ENCODE assay signal across 8 cellular contexts in the genomic region with DNA sequence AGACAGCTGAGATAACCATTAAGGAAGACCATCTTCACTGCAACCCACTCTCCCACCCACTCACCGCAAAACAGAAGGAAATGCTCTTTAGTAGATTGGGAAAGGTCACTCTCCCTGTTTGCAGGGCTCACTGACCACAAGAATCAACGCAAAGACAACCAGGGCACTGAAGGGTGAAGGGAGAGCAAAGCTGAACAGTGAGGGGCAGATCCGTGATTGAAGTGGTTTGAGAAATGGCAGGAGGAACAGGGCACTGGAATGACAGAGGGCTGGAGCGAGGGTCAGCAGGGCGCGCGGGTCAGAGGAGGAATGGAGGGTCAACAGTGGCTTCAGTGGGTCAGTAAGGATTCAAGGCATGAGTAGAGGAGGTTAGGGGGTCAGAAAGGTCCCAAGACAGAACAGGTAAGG. TPM values are rescaled to one million over a fixed set of nuclear protein-coding genes. Genes with fewer than 3 reads are reported as not detected.
DNase-seq lines count a peak whose midpoint lies in the region; ATAC-seq and TF ChIP-seq lines count a peak whose summit lies in the region.

No MANE protein-coding gene starts in this region.

- no peaks in the 10 kb centered on the region for H3K9me3 Mint-ChIP-seq in activated naive CD4-positive, alpha-beta T cell treated with anti-CD3 and anti-CD28 coated beads for 36 hours
- H3K9me3 Mint-ChIP-seq in naive B cell = no peaks in the 10 kb centered on the region

- no peak for ATAC-seq in naive B cell (ENCODE audit: low read depth in 2 of 2)

- H3K36me3 ChIP-seq in duodenal mucosa (ENCODE audit: control insufficient read depth in 1 of 2, insufficient read depth in 2 of 2, low read length in 2 of 2) = no peaks in the 10 kb centered on the region

- H3K4me3 Mint-ChIP-seq in activated naive CD4-positive, alpha-beta T cell treated with anti-CD3 and anti-CD28 coated beads for 36 hours = peak overlapping the region; percentile 99
- H3K4me3 Mint-ChIP-seq in naive B cell = peak overlapping the region; percentile 92 to 99 (median 97)

- H3K27ac Mint-ChIP-seq in activated naive CD4-positive, alpha-beta T cell treated with anti-CD3 and anti-CD28 coated beads for 36 hours = peak overlapping the region; percentile 97
- peak overlapping the region; percentile 87 to 99 (median 97) for H3K27ac Mint-ChIP-seq in naive B cell

- H3K9me3 ChIP-seq in duodenal mucosa (ENCODE audit: control insufficient read depth in 1 of 2, low read length in 2 of 2) = no peaks in the 10 kb centered on the region

- no peaks in the 10 kb centered on the region for H3K27me3 Mint-ChIP-seq in activated naive CD4-positive, alpha-beta T cell treated with anti-CD3 and anti-CD28 coated beads for 36 hours (ENCODE audit: low read depth)
- no peaks in the 10 kb centered on the region for H3K27me3 Mint-ChIP-seq in naive B cell

- peaks cover 16% of the 10 kb centered on the region for H3K36me3 Mint-ChIP-seq in activated naive CD4-positive, alpha-beta T cell treated with anti-CD3 and anti-CD28 coated beads for 36 hours (ENCODE audit: low read depth)
- peaks cover 0 to 4% of the 10 kb centered on the region in 2 donors for H3K36me3 Mint-ChIP-seq in naive B cell

- H3K4me3 ChIP-seq in NB4 (ENCODE audit: low read depth, low read length) (peak overlapping the region; percentile 98), duodenal mucosa (ENCODE audit: low read depth in 1 of 2, low read length in 2 of 2) (peak overlapping the region; percentile 88 to 95)

- no peaks in the 10 kb centered on the region for H3K27me3 ChIP-seq in duodenal mucosa (ENCODE audit: control insufficient read depth in 1 of 2, insufficient read depth in 2 of 2, low read length in 2 of 2)

- intact Hi-C loops in activated naive CD4-positive, alpha-beta T cell treated with anti-CD3 and anti-CD28 coated beads for 36 hours (cut with micrococcal nuclease) = loop anchor here (1.0 to 5.0 kb wide), 5 partner anchors 11 to 1058 kb away; a partner anchor contains a TSS
- intact Hi-C loops in head of caudate nucleus (cut with DNase I) = no loop called here

- TF ChIP-seq CTCF in NB4 (IDR thresholded peaks at IDR 0.05; ENCODE audit: low read depth, low read length) = no peak

- no peak for TF ChIP-seq POLR2A in NB4 (IDR thresholded peaks at IDR 0.05; ENCODE audit: extremely low read depth, insufficient read length)

- no peak for DNase-seq in activated naive CD4-positive, alpha-beta T cell treated with anti-CD3 and anti-CD28 coated beads for 36 hours
- no peak for DNase-seq in activated naive CD4-positive, alpha-beta T cell (lab: John Stamatoyannopoulos, UW)
- peak; percentile 49 for DNase-seq in NB4 (ENCODE audit: low read depth)
- DNase-seq in naive B cell = no peak
- DNase-seq in retina = no peak
- no peak for DNase-seq in head of caudate nucleus
- no peak for DNase-seq in NCI-H774 (lab: John Stamatoyannopoulos, UW)

- H3K4me1 ChIP-seq in duodenal mucosa (ENCODE audit: control insufficient read depth in 1 of 2, insufficient read depth in 2 of 2, low read length in 2 of 2) = peaks cover 14 to 19% of the 10 kb centered on the region in 2 donors

- H3K9ac ChIP-seq in duodenal mucosa (ENCODE audit: low read depth in 1 of 2, low read length in 2 of 2) = peak overlapping the region; percentile 76 to 85

- H3K4me1 Mint-ChIP-seq in activated naive CD4-positive, alpha-beta T cell treated with anti-CD3 and anti-CD28 coated beads for 36 hours (ENCODE audit: low read depth) = peaks cover 63% of the 10 kb centered on the region
- peaks cover 38 to 66% (median 42%) of the 10 kb centered on the region in 3 donors for H3K4me1 Mint-ChIP-seq in naive B cell

- H3K27ac ChIP-seq in duodenal mucosa (ENCODE audit: low read depth, low read length) = peak overlapping the region; percentile 74

- CTCF ChIA-PET in activated naive CD4-positive, alpha-beta T cell treated with anti-CD3 and anti-CD28 coated beads for 36 hours (lab: Charles Lee) = interaction anchor here (3.5 kb wide), 1 partner anchor 278 kb away, joined by 15 read pairs; no protein-coding TSS in a partner anchor

RNA-seq across cellular contexts. Expression of a gene that starts 0.5 kb away (rescaled TPM):
- 10 to 100 TPM; 12.5 to 15.1 TPM for total RNA-seq in activated naive CD4-positive, alpha-beta T cell treated with anti-CD3 and anti-CD28 coated beads for 36 hours
- polyA plus RNA-seq in naive B cell (ENCODE audit: low read depth in 6 of 6) = 10 to 100 TPM; 16.0 to 24.8 (median 20.4) TPM

RNA-seq across cellular contexts. Expression of a gene that starts 11.6 kb away (rescaled TPM):
- total RNA-seq in activated naive CD4-positive, alpha-beta T cell treated with anti-CD3 and anti-CD28 coated beads for 36 hours = 10 to 100 TPM; 15.9 to 16.6 TPM
- 1 to 10 TPM; 3.0 to 6.4 (median 5.2) TPM for polyA plus RNA-seq in naive B cell (ENCODE audit: low read depth in 6 of 6)
